ENCODE assay signal across 17 cellular contexts in genomic region chr5:137214446-137215189, GRCh38.
"Had no signal": no experiment of that assay in that cellular context is flagged by ENCODE, and none has a peak within 500 bp of the region (broad histone marks: within the 10 kb centered on the region; RNA-seq: fewer than 3 reads in every experiment).

No MANE protein-coding gene starts in this region.

- H3K4me3 ChIP-seq: breast epithelium, left ventricle myocardium inferior, tibial nerve, uterus had no signal

- H3K4me1 Mint-ChIP-seq: activated CD4-positive, alpha-beta T cell treated with anti-CD3 and anti-CD28 coated beads, Interleukin-2, amount 10 ng/mL, durations not matched to agents 24 days and 14 days; activated naive CD8-positive, alpha-beta T cell treated with anti-CD3 and anti-CD28 coated beads for 36 hours; natural killer cell had no signal

- H3K36me3 Mint-ChIP-seq: activated naive CD8-positive, alpha-beta T cell treated with anti-CD3 and anti-CD28 coated beads for 36 hours; natural killer cell had no signal

- H3K27me3 Mint-ChIP-seq: activated CD4-positive, alpha-beta T cell treated with anti-CD3 and anti-CD28 coated beads, Interleukin-2, amount 10 ng/mL, durations not matched to agents 24 days and 14 days had no signal

- H3K36me3 ChIP-seq: breast epithelium, left ventricle myocardium inferior, neutrophil, tibial nerve, uterus had no signal

- H3K27ac Mint-ChIP-seq: activated CD4-positive, alpha-beta T cell treated with anti-CD3 and anti-CD28 coated beads, Interleukin-2, amount 10 ng/mL, durations not matched to agents 24 days and 14 days; activated naive CD8-positive, alpha-beta T cell treated with anti-CD3 and anti-CD28 coated beads for 36 hours; natural killer cell had no signal

- H3K4me1 ChIP-seq: breast epithelium, uterus had no signal

- DNase-seq: activated CD4-positive, alpha-beta T cell treated with anti-CD3 and anti-CD28 coated beads, Interleukin-2, amount 10 ng/mL, durations not matched to agents 24 days and 14 days; activated CD4-positive, CD25-positive, alpha-beta regulatory T cell; activated CD8-positive, alpha-beta memory T cell treated with anti-CD3 and anti-CD28 coated beads for 24 hours; activated naive CD8-positive, alpha-beta T cell treated with anti-CD3 and anti-CD28 coated beads for 36 hours; anterior cingulate cortex; dermis blood vessel endothelial cell; islet precursor cell; left ventricle myocardium inferior; natural killer cell; stimulated activated CD4-positive, alpha-beta T cell treated with anti-CD3 and anti-CD28 coated beads, Interleukin-15, amount 100 ng/mL, for 24 hours; stimulated activated CD4-positive, alpha-beta T cell treated with anti-CD3 and anti-CD28 coated beads, Interleukin-4, amount 100 ng/mL, for 1 hour; stimulated activated naive CD4-positive, alpha-beta T cell; uterus had no signal

- ATAC-seq: natural killer cell had no signal

- FAIRE-seq: TTC549 had no signal

- H3K27ac ChIP-seq: breast epithelium, left ventricle myocardium inferior, neutrophil, tibial nerve, uterus had no signal

- H3K9me3 ChIP-seq: breast epithelium, left ventricle myocardium inferior, neutrophil, tibial nerve, uterus had no signal

- H3K4me3 Mint-ChIP-seq: activated CD4-positive, alpha-beta T cell treated with anti-CD3 and anti-CD28 coated beads, Interleukin-2, amount 10 ng/mL, durations not matched to agents 24 days and 14 days; activated naive CD8-positive, alpha-beta T cell treated with anti-CD3 and anti-CD28 coated beads for 36 hours; natural killer cell had no signal

- H3K9me3 Mint-ChIP-seq: activated CD4-positive, alpha-beta T cell treated with anti-CD3 and anti-CD28 coated beads, Interleukin-2, amount 10 ng/mL, durations not matched to agents 24 days and 14 days; activated naive CD8-positive, alpha-beta T cell treated with anti-CD3 and anti-CD28 coated beads for 36 hours had no signal

- H3K27me3 ChIP-seq: breast epithelium, neutrophil, tibial nerve, uterus had no signal
